18 cellular contexts compared by ENCODE assay signal in the genomic region with DNA sequence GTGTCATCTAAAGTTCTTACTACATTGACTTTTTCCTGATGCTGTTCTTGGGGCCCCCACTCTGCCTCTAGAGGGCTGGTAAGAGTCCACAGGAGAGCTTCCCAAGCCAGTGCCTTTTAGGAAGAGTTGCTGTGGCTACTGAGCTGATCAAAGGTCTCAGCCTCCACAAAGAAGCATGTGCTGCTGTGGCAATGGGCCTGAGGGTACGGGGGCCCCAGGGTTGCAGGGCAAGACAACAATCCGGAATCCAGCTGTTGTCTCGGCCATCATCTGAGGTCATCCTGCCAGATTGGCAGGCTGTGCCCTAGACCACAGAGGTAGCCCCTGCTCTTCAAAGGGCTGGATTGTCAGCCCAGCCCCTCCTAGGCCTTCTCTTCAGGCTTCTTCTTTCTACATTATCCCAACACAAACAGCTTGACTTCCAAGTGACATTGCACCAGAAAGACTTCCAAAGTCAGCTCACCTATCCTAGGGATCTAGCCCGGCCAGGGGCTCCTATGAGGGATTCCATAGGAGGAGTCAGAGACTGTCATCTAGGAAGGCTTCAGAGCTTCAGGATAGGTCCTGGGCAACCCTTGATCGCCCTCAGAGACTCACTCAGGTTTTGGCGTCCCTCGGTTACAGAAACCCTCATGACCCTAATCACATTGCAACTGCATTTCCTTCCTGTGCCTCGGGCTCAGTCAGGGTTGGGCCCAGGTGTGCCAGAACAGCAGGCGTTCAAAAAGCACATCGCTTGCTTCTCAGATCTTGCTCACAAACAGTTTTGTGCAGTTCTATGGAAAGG. TPM values are rescaled to one million over a fixed set of nuclear protein-coding genes. Genes with fewer than 3 reads are reported as not detected.
A peak's percentile ranks its signal among the peaks of the same experiment; 100 is the strongest.
DNase-seq lines count a peak whose midpoint lies in the region; ATAC-seq, FAIRE-seq and TF ChIP-seq lines count a peak whose summit lies in the region.
"Had no signal": no experiment of that assay in that cellular context is flagged by ENCODE, and none has a peak within 500 bp of the region (broad histone marks: within the 10 kb centered on the region; RNA-seq: fewer than 3 reads in every experiment).

No MANE protein-coding gene starts in this region.

- no peak overlapping the region for H3K4me3 Mint-ChIP-seq in stimulated activated effector memory CD8-positive, alpha-beta T cell treated with anti-CD3 and anti-CD28 coated beads, Interleukin-12 subunit alpha, Interleukin-12 subunit beta, amount 100 ng/mL, for 72 hours
- H3K4me3 Mint-ChIP-seq: activated T-cell treated with anti-CD3 and anti-CD28 coated beads, Interleukin-2, amount 50 U/mL, for 72 hours had no signal

- H3K4me3 ChIP-seq in A549 (no peak overlapping the region), bronchial epithelial cell (ENCODE audit: low read depth, low read length) (no peak overlapping the region), muscle layer of duodenum (ENCODE audit: low read depth in 1 of 2, low read length in 2 of 2) (no peak overlapping the region)
- H3K4me3 ChIP-seq: upper lobe of left lung had no signal

- H3K4me2 ChIP-seq in A549 = peak overlapping the region; percentile 43; the same call in 2 of the 3 replicates

- TF ChIP-seq CTCF in A549 (IDR thresholded peaks at IDR 0.05) (no peak), bronchial epithelial cell (IDR thresholded peaks at IDR 0.05; ENCODE audit: insufficient read depth, low read length, severe bottlenecking) (no peak)

- no peaks in the 10 kb centered on the region for H3K4me1 Mint-ChIP-seq in stimulated activated effector memory CD8-positive, alpha-beta T cell treated with anti-CD3 and anti-CD28 coated beads, Interleukin-12 subunit alpha, Interleukin-12 subunit beta, amount 100 ng/mL, for 72 hours

- no peak overlapping the region for H3K27ac Mint-ChIP-seq in stimulated activated effector memory CD8-positive, alpha-beta T cell treated with anti-CD3 and anti-CD28 coated beads, Interleukin-12 subunit alpha, Interleukin-12 subunit beta, amount 100 ng/mL, for 72 hours
- H3K27ac Mint-ChIP-seq: activated T-cell treated with anti-CD3 and anti-CD28 coated beads, Interleukin-2, amount 50 U/mL, for 72 hours had no signal

- TF ChIP-seq POLR2A in A549 (IDR thresholded peaks at IDR 0.05; ENCODE audit: low read length) = no peak

- H3K27me3 ChIP-seq in bronchial epithelial cell (ENCODE audit: control insufficient read depth, insufficient read depth, low read length) = no peaks in the 10 kb centered on the region
- H3K27me3 ChIP-seq in muscle layer of duodenum (ENCODE audit: low read depth, low read length) = no peaks in the 10 kb centered on the region
- H3K27me3 ChIP-seq: upper lobe of left lung had no signal

- H3K27ac ChIP-seq in A549 (peak overlapping the region; percentile 71 to 78), muscle layer of duodenum (ENCODE audit: low read length) (peak overlapping the region; percentile 72)

- CTCF ChIA-PET in A549 (lab: Yijun Ruan, JAX) = interaction anchor here (0.9 to 31.5 kb wide), 4 partner anchors 7 to 258 kb away, joined by 3 to 814 read pairs (median 408); no protein-coding TSS in a partner anchor

- no peak for TF ChIP-seq EP300 in A549 (IDR thresholded peaks at IDR 0.05)

- FAIRE-seq in A549 (lab: Jason Lieb, UNC) (no peak), bronchial epithelial cell (lab: Jason Lieb, UNC) (peak; percentile 50)

- no peaks in the 10 kb centered on the region for H3K36me3 Mint-ChIP-seq in stimulated activated effector memory CD8-positive, alpha-beta T cell treated with anti-CD3 and anti-CD28 coated beads, Interleukin-12 subunit alpha, Interleukin-12 subunit beta, amount 100 ng/mL, for 72 hours

- peak in 1 of 2 experiments; percentile 37 for DNase-seq in A549 (ENCODE audit: low read depth in 1 of 2, low spot score in 1 of 2)
- peak; percentile 81 for DNase-seq in ELF-1 (ENCODE audit: low read depth, low spot score)
- no peak for DNase-seq in bronchial epithelial cell (ENCODE audit: low read depth)
- DNase-seq in stimulated activated effector memory CD8-positive, alpha-beta T cell treated with anti-CD3 and anti-CD28 coated beads, Interleukin-12 subunit alpha, Interleukin-12 subunit beta, amount 100 ng/mL, for 72 hours (ENCODE audit: low spot score in 2 of 2) = no peak
- no peak for DNase-seq in activated gamma-delta T cell (lab: John Stamatoyannopoulos, UW)
- DNase-seq: activated T-cell treated with anti-CD3 and anti-CD28 coated beads, Interleukin-2, amount 50 U/mL, for 72 hours; dermis blood vessel endothelial cell; IMR-90; left cardiac atrium; NCI-H1092 treated with DMSO at 0.1 percent for 48 hours; NCI-H2171; SHP77; T1000; upper lobe of left lung had no signal

- H3K4me1 ChIP-seq in A549 (peaks cover 40% of the 10 kb centered on the region), muscle layer of duodenum (ENCODE audit: control insufficient read depth in 1 of 2, insufficient read depth in 2 of 2, low read length in 2 of 2) (peaks cover 0 to 3% of the 10 kb centered on the region in 2 donors)

- ATAC-seq in A549 = peak; percentile 64 to 79; a peak in 3 of 6 replicates
- no peak for ATAC-seq in GM18861 (IDR thresholded peaks at IDR 0.05; ENCODE audit: unreplicated experiment)
- ATAC-seq in stimulated activated effector memory CD8-positive, alpha-beta T cell treated with anti-CD3 and anti-CD28 coated beads, Interleukin-12 subunit alpha, Interleukin-12 subunit beta, amount 100 ng/mL, for 72 hours = no peak
- no peak for ATAC-seq in GM21737 (IDR thresholded peaks at IDR 0.05; ENCODE audit: unreplicated experiment)
- ATAC-seq: HCT116, left cardiac atrium had no signal

- no peaks in the 10 kb centered on the region for H3K36me3 ChIP-seq in bronchial epithelial cell (ENCODE audit: control insufficient read depth, insufficient read depth, low read length)
- no peaks in the 10 kb centered on the region for H3K36me3 ChIP-seq in muscle layer of duodenum (ENCODE audit: control insufficient read depth in 1 of 2, insufficient read depth in 2 of 2, low read length in 2 of 2)
- H3K36me3 ChIP-seq: upper lobe of left lung had no signal

- 49% methylated on average over 8 of the region's 10 CpGs for WGBS in A549 (ENCODE audit: missing lambda C conversion rate)

- POLR2A ChIA-PET in A549 (lab: Yijun Ruan, JAX) = interaction anchor here (0.7 to 1.5 kb wide), 2 partner anchors 13 to 16 kb away, joined by 3 read pairs; no protein-coding TSS in a partner anchor

- no peak for TF ChIP-seq RAD21 in A549 (conservative IDR thresholded peaks at IDR 0.05 in 1 of 2, IDR thresholded peaks at IDR 0.05 in 1 of 2)

- no peaks in the 10 kb centered on the region for H3K9me3 Mint-ChIP-seq in stimulated activated effector memory CD8-positive, alpha-beta T cell treated with anti-CD3 and anti-CD28 coated beads, Interleukin-12 subunit alpha, Interleukin-12 subunit beta, amount 100 ng/mL, for 72 hours
- H3K9me3 Mint-ChIP-seq: activated T-cell treated with anti-CD3 and anti-CD28 coated beads, Interleukin-2, amount 50 U/mL, for 72 hours had no signal

- no peaks in the 10 kb centered on the region for H3K9me3 ChIP-seq in A549
- H3K9me3 ChIP-seq in muscle layer of duodenum (ENCODE audit: control insufficient read depth in 1 of 2, low read length in 2 of 2) = no peaks in the 10 kb centered on the region
- H3K9me3 ChIP-seq: upper lobe of left lung had no signal

TF ChIP-seq in A549, 52 proteins besides CTCF, POLR2A, EP300 and RAD21:
- no peak for TF ChIP-seq ZNF302 (CRISPR knock-in tag; IDR thresholded peaks at IDR 0.05)
- TF ChIP-seq, protein P1, sequence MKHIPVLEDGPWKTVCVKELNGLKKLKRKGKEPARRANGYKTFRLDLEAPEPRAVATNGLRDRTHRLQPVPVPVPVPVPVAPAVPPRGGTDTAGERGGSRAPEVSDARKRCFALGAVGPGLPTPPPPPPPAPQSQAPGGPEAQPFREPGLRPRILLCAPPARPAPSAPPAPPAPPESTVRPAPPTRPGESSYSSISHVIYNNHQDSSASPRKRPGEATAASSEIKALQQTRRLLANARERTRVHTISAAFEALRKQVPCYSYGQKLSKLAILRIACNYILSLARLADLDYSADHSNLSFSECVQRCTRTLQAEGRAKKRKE (CRISPR knock-in tag; IDR thresholded peaks at IDR 0.05; ENCODE audit: low read depth) = no peak
- TF ChIP-seq SMC3 (IDR thresholded peaks at IDR 0.05) = no peak
- no peak for TF ChIP-seq CBX2 (IDR thresholded peaks at IDR 0.05; ENCODE audit: borderline replicate concordance, low read depth)
- no peak for TF ChIP-seq ESRRA (IDR thresholded peaks at IDR 0.05; ENCODE audit: borderline replicate concordance, low read length)
- TF ChIP-seq PHF8 (IDR thresholded peaks at IDR 0.05; ENCODE audit: borderline replicate concordance, low read depth) = no peak
- no peak for TF ChIP-seq KDM5A (IDR thresholded peaks at IDR 0.05)
- TF ChIP-seq HEYL (CRISPR knock-in tag; IDR thresholded peaks at IDR 0.05) = no peak
- no peak for TF ChIP-seq MAFK (IDR thresholded peaks at IDR 0.05; ENCODE audit: partially characterized antibody)

RNA-seq across cellular contexts. Expression of a gene that starts 27.7 kb away (rescaled TPM):
- polyA plus RNA-seq in A549 (2011; rRNA removed) = 739 and 750 TPM in 2 replicates
- 992 and 1,002 TPM in 2 replicates for polyA plus RNA-seq in A549 (2012; cell fraction: cytosol; rRNA removed)
- 1,027 and 1,105 TPM in 2 replicates for polyA plus RNA-seq in A549 (2012; cell fraction: nucleus; rRNA removed)
- polyA plus RNA-seq in A549 (2017; fragmentation: RNase III; extraction: RNeasy Plus Mini Kit Qiagen cat#74134 plus additional on column Dnase treatment) = 604 to 638 TPM (median 625 TPM) in 3 replicates
- polyA minus RNA-seq in A549 (2011; rRNA and poly(A)+ RNA removed) = 805 and 878 TPM in 2 replicates
- 486 and 551 TPM in 2 replicates for total RNA-seq in bronchial epithelial cell

Comparison
In these comparisons a context has a peak if more than half of its experiments do, and no peak if none do; other contexts are left out.
1. ATAC-seq: peak in A549 (2 of 2); none in GM18861 (single experiment), stimulated activated effector memory CD8-positive, alpha-beta T cell treated with anti-CD3 and anti-CD28 coated beads, Interleukin-12 subunit alpha, Interleukin-12 subunit beta, amount 100 ng/mL, for 72 hours (single experiment) and GM21737 (single experiment).